Comparison of ENCODE assay signal across 8 cellular contexts in the genomic region with DNA sequence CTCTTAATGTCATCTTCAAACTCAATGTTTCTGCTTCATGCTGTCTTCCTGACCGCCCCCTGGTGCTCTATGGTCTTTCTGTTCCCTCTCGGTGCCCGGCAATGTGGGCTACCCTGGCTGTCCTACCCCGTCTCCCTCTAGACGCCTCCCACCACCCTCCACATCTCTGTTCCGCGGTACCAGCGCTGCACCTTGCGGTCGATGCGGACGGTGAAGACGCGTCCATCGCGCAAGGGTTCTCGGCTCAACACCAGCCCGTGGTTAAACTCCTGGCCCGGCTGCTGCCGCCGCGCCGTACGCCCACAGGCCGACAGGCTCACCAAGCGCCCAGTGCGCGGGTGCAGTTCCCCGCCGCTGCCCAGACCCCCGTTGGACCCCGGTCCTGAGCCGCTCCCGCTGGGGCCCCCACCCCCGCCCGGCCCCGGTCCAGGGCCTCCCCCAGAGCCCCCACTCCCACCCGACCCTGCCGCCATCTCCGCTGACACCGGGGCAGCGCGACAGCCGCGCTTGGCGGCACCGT. TPM values are rescaled to one million over a fixed set of nuclear protein-coding genes. Genes with fewer than 3 reads are reported as not detected.
A peak's percentile ranks its signal among the peaks of the same experiment; 100 is the strongest.
DNase-seq lines count a peak whose midpoint lies in the region; ATAC-seq, FAIRE-seq and TF ChIP-seq lines count a peak whose summit lies in the region.

A gene (minus strand): TSS at position 496 of the 520 bp plus-strand sequence. CDS start 23 bp downstream, at position 473.

- peak within 1 kb of the TSS; percentile 95 to 97 for H3K4me3 Mint-ChIP-seq in stimulated activated naive B cell treated with anti-CD40 and anti-IgM and Interleukin-4, amounts not matched to agents 10 μg/mL and 1 μg/mL and 100 μg/mL, for 72 hours

- H3K36me3 ChIP-seq in HUES48 (ENCODE audit: control insufficient read depth, insufficient read depth, low read length) (peaks cover 28% of the 10 kb centered on the region), keratinocyte (ENCODE audit: control insufficient read depth in 2 of 2, extremely low read depth in 1 of 2, insufficient read depth in 2 of 2, low read length in 2 of 2) (peaks cover 19 to 27% of the 10 kb centered on the region in 2 experiments)

- FAIRE-seq in keratinocyte (lab: Jason Lieb, UNC): no peak

- DNase-seq in AG10803 (ENCODE audit: low read depth) (no peak), astrocyte of the spinal cord (ENCODE audit: low read depth, low spot score) (no peak), keratinocyte (ENCODE audit: low read depth, low spot score) (no peak), RPMI8226 (no peak), NCI-H774 (lab: John Stamatoyannopoulos, UW) (no peak)
- DNase-seq in stimulated activated naive B cell treated with anti-CD40 and anti-IgM and Interleukin-4, amounts not matched to agents 10 μg/mL and 1 μg/mL and 100 μg/mL, for 72 hours: no peak

- peak within 1 kb of the TSS; percentile 80 for H3K9ac ChIP-seq in HUES48 (ENCODE audit: low read depth, low read length)
- peak within 1 kb of the TSS; percentile 91 for H3K9ac ChIP-seq in keratinocyte (ENCODE audit: control insufficient read depth, extremely low read depth, insufficient read depth, low read length)

- no peaks in the 10 kb centered on the region for H3K9me3 Mint-ChIP-seq in stimulated activated naive B cell treated with anti-CD40 and anti-IgM and Interleukin-4, amounts not matched to agents 10 μg/mL and 1 μg/mL and 100 μg/mL, for 72 hours

- peaks cover 45 to 70% of the 10 kb centered on the region in 2 donors for H3K4me1 Mint-ChIP-seq in stimulated activated naive B cell treated with anti-CD40 and anti-IgM and Interleukin-4, amounts not matched to agents 10 μg/mL and 1 μg/mL and 100 μg/mL, for 72 hours

- peak within 1 kb of the TSS; percentile 97 for H2AFZ ChIP-seq in keratinocyte (ENCODE audit: control insufficient read depth, low read length)

- H3K27me3 ChIP-seq in HUES48 (ENCODE audit: control insufficient read depth, insufficient read depth, low read length): no peaks in the 10 kb centered on the region
- no peaks in the 10 kb centered on the region for H3K27me3 ChIP-seq in keratinocyte (ENCODE audit: control insufficient read depth, extremely low read depth, insufficient read depth, low read length)

- peak within 1 kb of the TSS; percentile 99 for H3K4me2 ChIP-seq in keratinocyte (ENCODE audit: control insufficient read depth, extremely low read depth, insufficient read depth, low read depth, low read length)

- in situ Hi-C loops in astrocyte of the spinal cord (cut with HindIII; ENCODE audit: low sequenced_read_pairs): no loop called here

- H4K20me1 ChIP-seq in keratinocyte (ENCODE audit: control insufficient read depth, extremely low read depth, insufficient read depth, low read length): no peaks in the 10 kb centered on the region

- H3K79me2 ChIP-seq in keratinocyte (ENCODE audit: control insufficient read depth, insufficient read depth, low read length): peaks cover 17% of the 10 kb centered on the region

- H3K27ac Mint-ChIP-seq in stimulated activated naive B cell treated with anti-CD40 and anti-IgM and Interleukin-4, amounts not matched to agents 10 μg/mL and 1 μg/mL and 100 μg/mL, for 72 hours: peak within 1 kb of the TSS; percentile 99

- no peaks in the 10 kb centered on the region for H3K9me3 ChIP-seq in HUES48 (ENCODE audit: control insufficient read depth, insufficient read depth, low read length)
- no peaks in the 10 kb centered on the region for H3K9me3 ChIP-seq in keratinocyte (ENCODE audit: control insufficient read depth, low read depth, low read length)

- TF ChIP-seq CTCF in AG10803 (conservative IDR thresholded peaks at IDR 0.05; ENCODE audit: low read length) (peak; percentile 30; the same call in 1 of the 2 replicates), astrocyte of the spinal cord (IDR thresholded peaks at IDR 0.05; ENCODE audit: low read depth, low read length) (no peak), keratinocyte (optimal IDR thresholded peaks at IDR 0.05 in 1 of 3, IDR thresholded peaks at IDR 0.05 in 1 of 3, conservative IDR thresholded peaks at IDR 0.05 in 1 of 3; ENCODE audit: extremely low read depth in 1 of 3, insufficient read depth in 2 of 3, low read length in 3 of 3) (peak in 1 of 3 experiments; percentile 6)

- dilution Hi-C loops in keratinocyte (cut with MboI; ENCODE audit: extremely low pct_ligation_motif_present, low sequenced_read_pairs): no loop called here

- H3K4me1 ChIP-seq in HUES48 (ENCODE audit: control insufficient read depth, insufficient read depth, low read length) (peaks cover 11% of the 10 kb centered on the region; the same call in 1 of the 2 replicates), keratinocyte (ENCODE audit: control insufficient read depth, extremely low read depth, insufficient read depth, low read length) (peaks cover 8% of the 10 kb centered on the region)

- H3K36me3 Mint-ChIP-seq in stimulated activated naive B cell treated with anti-CD40 and anti-IgM and Interleukin-4, amounts not matched to agents 10 μg/mL and 1 μg/mL and 100 μg/mL, for 72 hours: peaks cover 22 to 39% of the 10 kb centered on the region in 2 donors

- H3K27me3 Mint-ChIP-seq in stimulated activated naive B cell treated with anti-CD40 and anti-IgM and Interleukin-4, amounts not matched to agents 10 μg/mL and 1 μg/mL and 100 μg/mL, for 72 hours: no peaks in the 10 kb centered on the region

- peaks cover 2% of the 10 kb centered on the region for H3K9me1 ChIP-seq in keratinocyte (ENCODE audit: control insufficient read depth, extremely low read depth, insufficient read depth, low read length)

- H3K27ac ChIP-seq in HUES48 (ENCODE audit: low read depth, low read length) (peak within 1 kb of the TSS; percentile 96), keratinocyte (ENCODE audit: control insufficient read depth, insufficient read depth, low read length) (peak within 1 kb of the TSS; percentile 90)

- peak; percentile 6 for ATAC-seq in GM19025 (IDR thresholded peaks at IDR 0.05; ENCODE audit: low read depth, unreplicated experiment)
- ATAC-seq in stimulated activated naive B cell treated with anti-CD40 and anti-IgM and Interleukin-4, amounts not matched to agents 10 μg/mL and 1 μg/mL and 100 μg/mL, for 72 hours (replicated peaks): peak; percentile 17 to 20

- H3K4me3 ChIP-seq in AG10803 (ENCODE audit: low read length) (peak within 1 kb of the TSS; percentile 97), HUES48 (ENCODE audit: low read depth, low read length) (peak within 1 kb of the TSS; percentile 79), astrocyte of the spinal cord (ENCODE audit: low read depth, low read length) (peak within 1 kb of the TSS; percentile 89), keratinocyte (ENCODE audit: control insufficient read depth in 2 of 3, extremely low read depth in 1 of 3, insufficient read depth in 2 of 3, low read depth in 1 of 3, low read length in 3 of 3) (peak within 1 kb of the TSS; percentile 87 to 95 (median 90))

RNA-seq across cellular contexts. Expression of the gene that starts here (rescaled TPM):
- polyA plus RNA-seq in keratinocyte: 11.3 to 18.9 TPM (median 13.5 TPM) in 3 replicates
- 6.3 TPM for polyA plus RNA-seq in keratinocyte (2011; ENCODE audit: low read depth)
- polyA plus RNA-seq in keratinocyte (2011; cell fraction: cytosol; rRNA removed): 4.4 and 4.9 TPM in 2 replicates
- polyA plus RNA-seq in keratinocyte (2011; cell fraction: nucleus; rRNA removed): 70.5 and 88.4 TPM in 2 replicates
- polyA plus RNA-seq in keratinocyte (2012; ENCODE audit: low replicate concordance): 12.4 and 13.1 TPM in 2 replicates
- 12.5 to 33.7 TPM (median 17.8 TPM) in 3 replicates for polyA minus RNA-seq in keratinocyte
- 6.1 TPM for polyA minus RNA-seq in keratinocyte (2011; cell fraction: cytosol; rRNA and poly(A)+ RNA removed)
- polyA minus RNA-seq in keratinocyte (2011; cell fraction: nucleus; rRNA and poly(A)+ RNA removed): 32.3 TPM in 2 replicates
